Comparison of ENCODE assay signal across 8 cellular contexts in genomic region chr5:176415240-176416122, GRCh38. TPM values are rescaled to one million over a fixed set of nuclear protein-coding genes. Genes with fewer than 3 reads are reported as not detected.
DNase-seq lines count a peak whose midpoint lies in the region; ATAC-seq, FAIRE-seq and TF ChIP-seq lines count a peak whose summit lies in the region.

No MANE protein-coding gene starts in this region.

- H3K27ac Mint-ChIP-seq in endodermal cell: peak overlapping the region; percentile 61
- peak overlapping the region; percentile 86 for H3K27ac Mint-ChIP-seq in mesothelial cell of epicardium

- H3K27me3 ChIP-seq in SJCRH30 (no peaks in the 10 kb centered on the region), endodermal cell (ENCODE audit: control insufficient read depth, insufficient read depth, low read length, poor library complexity, severe bottlenecking) (no peaks in the 10 kb centered on the region), vagina (no peaks in the 10 kb centered on the region)

- H3K36me3 Mint-ChIP-seq in endodermal cell (ENCODE audit: low read depth): peaks cover 6% of the 10 kb centered on the region
- no peaks in the 10 kb centered on the region for H3K36me3 Mint-ChIP-seq in mesothelial cell of epicardium

- H3K9me3 Mint-ChIP-seq in endodermal cell (peaks cover 32% of the 10 kb centered on the region), mesothelial cell of epicardium (peaks cover 4% of the 10 kb centered on the region)

- H3K4me3 ChIP-seq in A549 (peak overlapping the region; percentile 94), SJCRH30 (peak overlapping the region; percentile 65), endodermal cell (ENCODE audit: low read length) (peak overlapping the region; percentile 95), vagina (peak overlapping the region; percentile 94 to 97)

- WGBS in A549 (ENCODE audit: missing lambda C conversion rate): 55% methylated on average over 19 of the region's 20 CpGs
- 60 to 66% methylated on average over 8 to 19 of the region's 20 CpGs for WGBS in endodermal cell (ENCODE audit: insufficient coverage in 1 of 2, insufficient read length in 1 of 2), 2 experiments

- peak; percentile 51 to 60 for ATAC-seq in A549
- ATAC-seq in GM19455 (IDR thresholded peaks at IDR 0.05; ENCODE audit: unreplicated experiment): peak; percentile 10
- no peak for ATAC-seq in HG03095 (IDR thresholded peaks at IDR 0.05; ENCODE audit: unreplicated experiment)

- H3K4me1 ChIP-seq in A549: peaks cover 24% of the 10 kb centered on the region
- H3K4me1 ChIP-seq in SJCRH30: no peaks in the 10 kb centered on the region
- peaks cover 3% of the 10 kb centered on the region for H3K4me1 ChIP-seq in endodermal cell (ENCODE audit: control insufficient read depth, insufficient read depth, low read length)
- peaks cover 60% of the 10 kb centered on the region for H3K4me1 ChIP-seq in vagina

- DNase-seq in A549 (ENCODE audit: low read depth in 1 of 2, low spot score in 1 of 2): peak; percentile 53 to 81
- peak; percentile 49 to 54 for DNase-seq in SJCRH30
- peak; percentile 73 for DNase-seq in endodermal cell
- peak in 1 of 2 experiments; percentile 45 for DNase-seq in mesothelial cell of epicardium (ENCODE audit: low spot score in 2 of 2, unreplicated experiment in 2 of 2)
- no peak for DNase-seq in vagina (ENCODE audit: extremely low spot score in 2 of 2)
- DNase-seq in activated effector memory CD4-positive, alpha-beta T cell treated with Interleukin-2 at 50 U/mL for 16 hours: no peak

- H3K27ac ChIP-seq in A549 (peak overlapping the region; percentile 80 to 91), SJCRH30 (no peak overlapping the region; the same call in 1 of the 2 replicates), endodermal cell (ENCODE audit: low read depth, low read length) (no peak overlapping the region), vagina (peak overlapping the region; percentile 95)

- no peak for TF ChIP-seq EP300 in A549 (IDR thresholded peaks at IDR 0.05)

- intact Hi-C loops in vagina (cut with DNase I): loop anchor here (5.0 kb wide), 1 partner anchor 127 kb away; no protein-coding TSS in a partner anchor

- H3K4me2 ChIP-seq in A549: peak overlapping the region; percentile 87

- H3K9ac ChIP-seq in endodermal cell (ENCODE audit: extremely low read depth, low read length, poor library complexity, severe bottlenecking): peak overlapping the region; percentile 88

- no peaks in the 10 kb centered on the region for H3K9me3 ChIP-seq in A549
- H3K9me3 ChIP-seq in SJCRH30 (replicated peaks): no peaks in the 10 kb centered on the region
- H3K9me3 ChIP-seq in endodermal cell (ENCODE audit: control insufficient read depth, low read length): peaks cover 21% of the 10 kb centered on the region
- no peaks in the 10 kb centered on the region for H3K9me3 ChIP-seq in vagina

- H3K36me3 ChIP-seq in SJCRH30 (no peaks in the 10 kb centered on the region), endodermal cell (ENCODE audit: control insufficient read depth, insufficient read depth, low read length) (peaks cover 22% of the 10 kb centered on the region), vagina (no peaks in the 10 kb centered on the region)

- POLR2A ChIA-PET in A549 (lab: Yijun Ruan, JAX): interaction anchor here (1.7 kb wide), 1 partner anchor 123 kb away, joined by 7 read pairs; no protein-coding TSS in a partner anchor

- no peak for TF ChIP-seq POLR2A in A549 (IDR thresholded peaks at IDR 0.05; ENCODE audit: low read length)
- TF ChIP-seq POLR2A in vagina (IDR thresholded peaks at IDR 0.05): no peak

- CTCF ChIA-PET in A549 (lab: Yijun Ruan, JAX): interaction anchor here (0.6 to 5.0 kb wide), 20 partner anchors 9 to 228 kb away, joined by 3 to 49 read pairs (median 8); partner anchors contain the start of genes FAF2, KIAA1191 and RNF44

- H3K27me3 Mint-ChIP-seq in endodermal cell (ENCODE audit: insufficient read depth) (peaks cover 9% of the 10 kb centered on the region), mesothelial cell of epicardium (ENCODE audit: low read depth) (no peaks in the 10 kb centered on the region)

- TF ChIP-seq CTCF in A549 (IDR thresholded peaks at IDR 0.05): no peak
- no peak for TF ChIP-seq CTCF in endodermal cell (conservative IDR thresholded peaks at IDR 0.05)
- TF ChIP-seq CTCF in mesothelial cell of epicardium (IDR thresholded peaks at IDR 0.05; ENCODE audit: unreplicated experiment): no peak
- no peak for TF ChIP-seq CTCF in vagina (IDR thresholded peaks at IDR 0.05)

- H3K4me1 Mint-ChIP-seq in endodermal cell (peaks cover 4% of the 10 kb centered on the region), mesothelial cell of epicardium (peaks cover 25% of the 10 kb centered on the region)

- no peak for FAIRE-seq in A549 (lab: Jason Lieb, UNC)

- peak overlapping the region; percentile 63 for H3K4me3 Mint-ChIP-seq in endodermal cell
- peak overlapping the region; percentile 69 for H3K4me3 Mint-ChIP-seq in mesothelial cell of epicardium

- TF ChIP-seq RAD21 in A549 (conservative IDR thresholded peaks at IDR 0.05 in 1 of 2, IDR thresholded peaks at IDR 0.05 in 1 of 2): no peak

TF ChIP-seq in A549, 52 proteins besides CTCF, POLR2A, EP300 and RAD21:
- TF ChIP-seq EHMT2 (IDR thresholded peaks at IDR 0.05; ENCODE audit: low read depth) (no peak), KDM1A (IDR thresholded peaks at IDR 0.05; ENCODE audit: low read depth) (peak; percentile 44; the same call in 1 of the 2 replicates), CHD4 (IDR thresholded peaks at IDR 0.05; ENCODE audit: borderline replicate concordance) (peak; percentile 22; the same call in 1 of the 2 replicates)

RNA-seq across cellular contexts. Expression of gene CLTB, which starts 0.9 kb away (rescaled TPM):
- polyA plus RNA-seq in A549 (2011; rRNA removed): 30.9 and 47.4 TPM in 2 replicates
- polyA plus RNA-seq in A549 (2012; cell fraction: cytosol; rRNA removed): 90.4 and 94.8 TPM in 2 replicates
- polyA plus RNA-seq in A549 (2012; cell fraction: nucleus; rRNA removed): 70.3 and 77.1 TPM in 2 replicates
- polyA plus RNA-seq in A549 (2017; fragmentation: RNase III; extraction: RNeasy Plus Mini Kit Qiagen cat#74134 plus additional on column Dnase treatment): 42.2 to 49.8 TPM (median 44.1 TPM) in 3 replicates
- 17.0 and 19.8 TPM in 2 replicates for polyA minus RNA-seq in A549 (2011; rRNA and poly(A)+ RNA removed)
- 28.3 and 29.6 TPM in 2 replicates for total RNA-seq in SJCRH30 (2014; rRNA removed; shearing (Covaris generic))
- 10 to 100 TPM; 40.9 to 49.7 TPM for total RNA-seq in endodermal cell
- 32.9 TPM for polyA plus RNA-seq in endodermal cell (2013, experiment 1 of 2)
- polyA plus RNA-seq in endodermal cell (2013, experiment 2 of 2): 36.2 TPM
- total RNA-seq in mesothelial cell of epicardium: 43.3 to 46.8 TPM (median 44.1 TPM) in 3 replicates
- total RNA-seq in vagina: 254 TPM

RNA-seq across cellular contexts. Expression of gene HIGD2A, which starts 26.9 kb away (rescaled TPM):
- 102 and 114 TPM in 2 replicates for polyA plus RNA-seq in A549 (2011; rRNA removed)
- polyA plus RNA-seq in A549 (2012; cell fraction: cytosol; rRNA removed): 284 and 313 TPM in 2 replicates
- 167 and 175 TPM in 2 replicates for polyA plus RNA-seq in A549 (2012; cell fraction: nucleus; rRNA removed)
- polyA plus RNA-seq in A549 (2017; fragmentation: RNase III; extraction: RNeasy Plus Mini Kit Qiagen cat#74134 plus additional on column Dnase treatment): 194 to 205 TPM (median 197 TPM) in 3 replicates
- 69.8 and 87.4 TPM in 2 replicates for polyA minus RNA-seq in A549 (2011; rRNA and poly(A)+ RNA removed)
- total RNA-seq in SJCRH30 (2014; rRNA removed; shearing (Covaris generic)): 170 and 175 TPM in 2 replicates
- 100 to 1,000 TPM; 101 to 102 TPM for total RNA-seq in endodermal cell
- 139 TPM for polyA plus RNA-seq in endodermal cell (2013, experiment 1 of 2)
- polyA plus RNA-seq in endodermal cell (2013, experiment 2 of 2): 127 TPM
- total RNA-seq in mesothelial cell of epicardium: 81.4 to 82.5 TPM (median 81.9 TPM) in 3 replicates
- total RNA-seq in vagina: 124 TPM

RNA-seq across cellular contexts. Expression of gene NOP16, which starts 27.1 kb away (rescaled TPM):
- polyA plus RNA-seq in A549 (2011; rRNA removed): 77.5 and 90.7 TPM in 2 replicates
- 135 and 187 TPM in 2 replicates for polyA plus RNA-seq in A549 (2012; cell fraction: cytosol; rRNA removed)
- 111 and 119 TPM in 2 replicates for polyA plus RNA-seq in A549 (2012; cell fraction: nucleus; rRNA removed)
- polyA plus RNA-seq in A549 (2017; fragmentation: RNase III; extraction: RNeasy Plus Mini Kit Qiagen cat#74134 plus additional on column Dnase treatment): 106 to 139 TPM (median 127 TPM) in 3 replicates
- 33.9 and 41.9 TPM in 2 replicates for polyA minus RNA-seq in A549 (2011; rRNA and poly(A)+ RNA removed)
- total RNA-seq in SJCRH30 (2014; rRNA removed; shearing (Covaris generic)): 47.8 and 52.9 TPM in 2 replicates
- total RNA-seq in endodermal cell: 10 to 100 TPM; 18.6 to 31.3 TPM
- polyA plus RNA-seq in endodermal cell (2013, experiment 1 of 2): 19.3 TPM
- 19.2 TPM for polyA plus RNA-seq in endodermal cell (2013, experiment 2 of 2)
- 23.4 to 27.7 TPM (median 26.2 TPM) in 3 replicates for total RNA-seq in mesothelial cell of epicardium
- 48.6 TPM for total RNA-seq in vagina

RNA-seq across cellular contexts. Expression of gene FAF2, which starts 32.7 kb away (rescaled TPM):
- 90.3 and 90.6 TPM in 2 replicates for polyA plus RNA-seq in A549 (2011; rRNA removed)
- polyA plus RNA-seq in A549 (2012; cell fraction: cytosol; rRNA removed): 19.1 and 24.3 TPM in 2 replicates
- 19.7 and 28.6 TPM in 2 replicates for polyA plus RNA-seq in A549 (2012; cell fraction: nucleus; rRNA removed)
- polyA plus RNA-seq in A549 (2017; fragmentation: RNase III; extraction: RNeasy Plus Mini Kit Qiagen cat#74134 plus additional on column Dnase treatment): 42.4 to 43.6 TPM (median 42.5 TPM) in 3 replicates
- polyA minus RNA-seq in A549 (2011; rRNA and poly(A)+ RNA removed): 69.9 and 76.2 TPM in 2 replicates
- 51.7 and 52.5 TPM in 2 replicates for total RNA-seq in SJCRH30 (2014; rRNA removed; shearing (Covaris generic))
- total RNA-seq in endodermal cell: 10 to 100 TPM; 42.9 to 53.0 TPM
- 37.6 TPM for polyA plus RNA-seq in endodermal cell (2013, experiment 1 of 2)
- polyA plus RNA-seq in endodermal cell (2013, experiment 2 of 2): 35.7 TPM
- total RNA-seq in mesothelial cell of epicardium: 52.7 to 54.7 TPM (median 53.9 TPM) in 3 replicates
- total RNA-seq in vagina: 25.3 TPM

RNA-seq across cellular contexts. Expression of gene ARL10, which starts 50.2 kb away (rescaled TPM):
- polyA plus RNA-seq in A549 (2011; rRNA removed) (0.12 and 0.21 TPM in 2 replicates), A549 (2017; fragmentation: RNase III; extraction: RNeasy Plus Mini Kit Qiagen cat#74134 plus additional on column Dnase treatment) (0.15 to 0.51 TPM (median 0.38 TPM) in 3 replicates)
- polyA plus RNA-seq in A549 (2012; cell fraction: cytosol; rRNA removed): 0.25 and 0.36 TPM in 2 replicates
- 0.01 and 0.04 TPM in 2 replicates for polyA plus RNA-seq in A549 (2012; cell fraction: nucleus; rRNA removed)
- 0.08 and 0.10 TPM in 2 replicates for polyA minus RNA-seq in A549 (2011; rRNA and poly(A)+ RNA removed)
- 5.7 and 6.5 TPM in 2 replicates for total RNA-seq in SJCRH30 (2014; rRNA removed; shearing (Covaris generic))
- total RNA-seq in endodermal cell (10 to 100 TPM; 10.2 to 11.4 TPM), mesothelial cell of epicardium (39.4 to 46.0 TPM (median 42.8 TPM) in 3 replicates), vagina (9.8 TPM)
- 12.2 TPM for polyA plus RNA-seq in endodermal cell (2013, experiment 1 of 2)
- 12.5 TPM for polyA plus RNA-seq in endodermal cell (2013, experiment 2 of 2)

Comparison
In these comparisons a context has a peak if more than half of its experiments do, and no peak if none do; other contexts are left out.
1. DNase-seq: peak in A549 (2 of 2), SJCRH30 (2 of 2) and endodermal cell (single experiment); none in vagina (0 of 2) and activated effector memory CD4-positive, alpha-beta T cell treated with Interleukin-2 at 50 U/mL for 16 hours (single experiment).
2. H3K27ac ChIP-seq: peak in A549 (2 of 2) and vagina (single experiment); none in SJCRH30 (single experiment) and endodermal cell (single experiment).
3. Peak in every context shown above with its lines, with median percentiles within 50 percentile points of each other: H3K4me3 ChIP-seq.